28 cellular contexts compared by ENCODE assay signal in the genomic region with DNA sequence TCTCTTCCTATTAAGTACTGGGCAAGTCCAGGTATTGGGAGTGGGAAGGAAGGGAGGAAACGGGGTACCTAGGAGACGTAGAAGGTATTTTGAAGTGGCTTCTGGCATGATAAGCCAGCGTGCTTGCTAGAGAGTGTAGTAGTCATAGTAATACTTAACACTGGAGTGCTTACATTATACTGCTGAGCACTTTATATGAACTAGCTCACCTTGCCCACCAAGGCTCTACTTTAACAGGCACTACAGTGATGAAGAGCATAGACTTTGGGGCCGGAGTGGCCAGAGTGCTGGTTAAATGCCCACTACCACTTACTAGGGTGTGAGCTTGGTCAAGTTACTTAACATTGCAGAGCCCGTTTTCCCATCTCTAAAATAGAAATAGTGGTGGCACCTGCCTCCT.
"Had no signal": no experiment of that assay in that cellular context is flagged by ENCODE, and none has a peak within 500 bp of the region (broad histone marks: within the 10 kb centered on the region; RNA-seq: fewer than 3 reads in every experiment).

No MANE protein-coding gene starts in this region.

- H3K9me3 ChIP-seq: pancreas, prostate gland, testis had no signal

- H3K27me3 ChIP-seq: pancreas, testis had no signal

- H3K4me3 ChIP-seq: pancreas, prostate gland, skin epidermis, testis had no signal

- H3K36me3 ChIP-seq: prostate gland had no signal

- DNase-seq: activated CD4-positive, alpha-beta T cell treated with anti-CD3 and anti-CD28 coated beads for 48 hours; activated CD4-positive, alpha-beta T cell treated with anti-CD3 and anti-CD28 coated beads, Interleukin-2, amount 50 U/mL, for 48 hours; activated CD8-positive, alpha-beta memory T cell treated with anti-CD3 and anti-CD28 coated beads, Interleukin-2, amount 50 U/mL, for 4 hours; activated naive CD8-positive, alpha-beta T cell treated with anti-CD3 and anti-CD28 coated beads, Interleukin-2, amount 50 U/mL, for 24 hours; activated T-cell treated with anti-CD3 and anti-CD28 coated beads, Interleukin-2, amount 50 U/mL, for 24 hours; amygdala; caudate nucleus; cortex of kidney; effector memory CD8-positive, alpha-beta T cell; foreskin fibroblast; head of caudate nucleus; hippocampal formation; left cardiac atrium; midbrain; naive thymus-derived CD4-positive, alpha-beta T cell; nucleus accumbens; pancreas; retina; stimulated activated CD4-positive, alpha-beta T cell treated with anti-CD3 and anti-CD28 coated beads, Interleukin-12 subunit alpha, Interleukin-12 subunit beta, amount 100 ng/mL, for 4 hours; stimulated activated CD4-positive, alpha-beta T cell treated with anti-CD3 and anti-CD28 coated beads, Interleukin-4, amount 100 ng/mL, for 1 hour; stimulated activated naive CD8-positive, alpha-beta T cell treated with anti-CD3 and anti-CD28 coated beads, Interleukin-15, Interleukin-2, amounts not matched to agents 100 U/mL and 50 U/mL, for 24 hours; T-helper 9 cell; testis had no signal

- H3K27ac ChIP-seq: pancreas, prostate gland, skin epidermis, testis, VCaP had no signal

- H3K4me1 ChIP-seq: pancreas, testis had no signal

- ATAC-seq: activated naive CD8-positive, alpha-beta T cell treated with anti-CD3 and anti-CD28 coated beads, Interleukin-2, amount 50 U/mL, for 24 hours; activated T-helper 17 cell treated with anti-CD3 and anti-CD28 coated beads, Interleukin-2, amount 50 U/mL, for 72 hours; effector memory CD8-positive, alpha-beta T cell; left cardiac atrium; naive thymus-derived CD4-positive, alpha-beta T cell; sciatic nerve; stimulated activated naive CD8-positive, alpha-beta T cell treated with anti-CD3 and anti-CD28 coated beads, Interleukin-15, Interleukin-2, amounts not matched to agents 100 U/mL and 50 U/mL, for 24 hours had no signal
